Comparison of ENCODE assay signal across 9 cellular contexts in the genomic region with DNA sequence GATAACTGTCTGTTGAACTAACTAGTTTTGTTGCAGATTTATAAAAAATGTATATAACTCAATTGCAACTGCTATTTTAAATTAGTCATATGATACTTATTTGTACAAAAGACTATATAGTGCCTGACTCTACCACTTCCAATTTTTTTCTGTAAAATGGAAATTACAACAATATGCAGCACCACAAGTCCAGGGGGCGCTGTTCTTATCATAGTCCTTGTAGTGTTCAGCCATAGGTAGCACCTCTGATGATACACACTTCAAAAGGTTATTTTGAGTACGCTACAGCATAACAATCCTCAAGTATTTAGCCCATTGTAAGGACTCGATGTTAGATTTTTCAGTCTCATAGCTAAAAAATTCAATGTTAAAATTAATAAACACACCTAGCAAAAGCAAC.
DNase-seq lines count a peak whose midpoint lies in the region; ATAC-seq and TF ChIP-seq lines count a peak whose summit lies in the region.
"Had no signal": no experiment of that assay in that cellular context is flagged by ENCODE, and none has a peak within 500 bp of the region (broad histone marks: within the 10 kb centered on the region; RNA-seq: fewer than 3 reads in every experiment).

No MANE protein-coding gene starts in this region.

- no peak overlapping the region for H3K27ac ChIP-seq in AG04450 (ENCODE audit: low read depth, low read length)
- H3K27ac ChIP-seq in Panc1 (ENCODE audit: low read length) = no peak overlapping the region
- no peak overlapping the region for H3K27ac ChIP-seq in caudate nucleus (ENCODE audit: low read depth, low read length)
- no peak overlapping the region for H3K27ac ChIP-seq in ovary

- intact Hi-C loops in Panc1 (cut with micrococcal nuclease; ENCODE audit: unreplicated experiment) (no loop called here), ovary (cut with DNase I) (loop anchor here in 1 of 4 donors (10.0 kb wide), 1 partner anchor 272 kb away; no protein-coding TSS in a partner anchor)

- H3K27me3 ChIP-seq in AG04450 (ENCODE audit: control insufficient read depth, insufficient read depth, low read length) (no peaks in the 10 kb centered on the region), Panc1 (ENCODE audit: control insufficient read depth, insufficient read depth, low read length) (no peaks in the 10 kb centered on the region), ovary (no peaks in the 10 kb centered on the region)

- CTCF ChIA-PET in AG04450 (lab: Charles Lee) = interaction anchor here (1.8 to 2.5 kb wide), 3 partner anchors 9 to 16 kb away, joined by 4 to 10 read pairs (median 6); no protein-coding TSS in a partner anchor
- CTCF ChIA-PET in Panc1 (lab: Charles Lee) = no interaction called here

- TF ChIP-seq POLR2A in ovary (IDR thresholded peaks at IDR 0.05) = no peak

- H3K4me1 ChIP-seq in Panc1 (ENCODE audit: control insufficient read depth, insufficient read depth, low read length) = no peaks in the 10 kb centered on the region
- no peaks in the 10 kb centered on the region for H3K4me1 ChIP-seq in ovary (ENCODE audit: insufficient read depth)

- no peaks in the 10 kb centered on the region for H3K9me3 ChIP-seq in AG04450 (ENCODE audit: control insufficient read depth, insufficient read depth, low read length)
- no peaks in the 10 kb centered on the region for H3K9me3 ChIP-seq in Panc1 (ENCODE audit: control insufficient read depth, insufficient read depth, low read depth, low read length)
- H3K9me3 ChIP-seq in ovary = no peaks in the 10 kb centered on the region

- H3K36me3 ChIP-seq in Panc1 (ENCODE audit: control insufficient read depth, insufficient read depth, low read length) (no peaks in the 10 kb centered on the region), ovary (no peaks in the 10 kb centered on the region)

- no peak overlapping the region for H3K4me3 ChIP-seq in AG04450 (ENCODE audit: low read depth, low read length)
- H3K4me3 ChIP-seq in Panc1 (ENCODE audit: low read depth in 2 of 2, low read length in 2 of 2) = no peak overlapping the region
- no peak overlapping the region for H3K4me3 ChIP-seq in fibroblast of mammary gland (ENCODE audit: control insufficient read depth, low read depth, low read length)
- H3K4me3 ChIP-seq in ovary = no peak overlapping the region

- POLR2A ChIA-PET in AG04450 (lab: Yijun Ruan, JAX) = no interaction called here
- POLR2A ChIA-PET in Panc1 (lab: Charles Lee) = no interaction called here

- TF ChIP-seq CTCF in AG04450 (IDR thresholded peaks at IDR 0.05; ENCODE audit: low read depth, low read length) (peak; percentile 40), GM10266 (IDR thresholded peaks at IDR 0.05; ENCODE audit: control insufficient read depth, insufficient read depth, low read depth, missing control alignments) (peak; percentile 24), Panc1 (IDR thresholded peaks at IDR 0.05) (peak; percentile 17; the same call in 1 of the 2 replicates), fibroblast of mammary gland (conservative IDR thresholded peaks at IDR 0.05; ENCODE audit: control insufficient read depth, insufficient read depth, low read depth, low read length) (peak; percentile 48), ovary (IDR thresholded peaks at IDR 0.05) (no peak)

- no TSS peak for BruUV-seq in Panc1 (replicated peaks; lab: Mats Ljungman, UMichigan)

- 79 to 85% (median 84%) methylated on average over 3 of the region's 3 CpGs for WGBS in ovary, 3 donors

- no peak for TF ChIP-seq EP300 in ovary (IDR thresholded peaks at IDR 0.05)

- ATAC-seq in Panc1 = no peak
- ATAC-seq in GM19452 (IDR thresholded peaks at IDR 0.05; ENCODE audit: unreplicated experiment) = no peak

- no peak for DNase-seq in AG04450 (ENCODE audit: low read depth, low spot score)
- no peak for DNase-seq in GM10266 (ENCODE audit: extremely low spot score)
- DNase-seq in Panc1 (ENCODE audit: low read depth, low spot score) = no peak
- DNase-seq in fibroblast of mammary gland (ENCODE audit: low read depth) = no peak
- DNase-seq in caudate nucleus (lab: John Stamatoyannopoulos, UW) = no peak
- no peak for DNase-seq in NCI-H1417 treated with DMSO at 0.1 percent for 48 hours (lab: John Stamatoyannopoulos, UW)
- DNase-seq in ovary = no peak
- DNase-seq: effector memory CD4-positive, alpha-beta T cell had no signal

- in situ Hi-C loops in Panc1 (cut with HindIII; ENCODE audit: low pct_unique_long_range_greater_than_20kb, low sequenced_read_pairs) = no loop called here

Comparison
In these comparisons a context has a peak if more than half of its experiments do, and no peak if none do; other contexts are left out.
1. CTCF ChIP-seq: peak in AG04450 (single experiment), GM10266 (single experiment), Panc1 (single experiment) and fibroblast of mammary gland (single experiment); none in ovary (0 of 3).